28 cellular contexts compared by ENCODE assay signal in the genomic region with DNA sequence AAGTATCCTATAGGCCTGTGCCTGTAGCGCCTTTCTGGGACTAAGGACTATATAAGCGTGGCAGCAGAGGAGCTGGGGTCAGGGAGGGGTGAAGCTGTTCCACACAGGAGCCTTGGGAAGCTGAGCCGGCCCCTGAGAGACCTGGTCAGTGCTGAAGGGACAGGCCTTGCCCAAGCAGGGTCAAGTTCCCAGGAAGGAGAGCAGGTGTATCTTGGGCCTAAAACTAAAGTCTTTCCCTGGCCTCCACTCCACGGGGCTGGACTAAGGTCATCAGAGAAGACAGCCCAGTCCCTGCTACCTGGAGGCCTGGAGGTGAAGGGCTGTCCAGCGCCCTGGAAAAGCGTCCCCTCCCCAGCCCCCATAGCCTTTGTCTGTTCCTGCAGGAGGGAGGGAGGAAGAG.
"Had no signal": no experiment of that assay in that cellular context is flagged by ENCODE, and none has a peak within 500 bp of the region (broad histone marks: within the 10 kb centered on the region; RNA-seq: fewer than 3 reads in every experiment).

No MANE protein-coding gene starts in this region.

- H3K4me1 ChIP-seq: tibial artery had no signal

- H3K27ac ChIP-seq: left lung, neutrophil, ovary, right atrium auricular region, right lobe of liver, thoracic aorta, tibial artery, vagina had no signal

- H3K27me3 ChIP-seq: left lung, neutrophil, ovary, right atrium auricular region, right lobe of liver, tibial artery, vagina had no signal

- H3K4me1 Mint-ChIP-seq: immature natural killer cell; stimulated activated memory B cell treated with anti-CD40 and anti-IgM and Interleukin-4, amounts not matched to agents 10 μg/mL and 1 μg/mL and 100 μg/mL, for 72 hours had no signal

- H3K9me3 ChIP-seq: left lung, neutrophil, ovary, right atrium auricular region, right lobe of liver, thoracic aorta, tibial artery, vagina had no signal

- H3K4me3 ChIP-seq: left lung, lung, ovary, right atrium auricular region, right lobe of liver, smooth muscle cell, thoracic aorta, tibial artery, vagina had no signal

- H3K9me3 Mint-ChIP-seq: immature natural killer cell; mesothelial cell of epicardium; naive B cell; natural killer cell; stimulated activated memory B cell treated with anti-CD40 and anti-IgM and Interleukin-4, amounts not matched to agents 10 μg/mL and 1 μg/mL and 100 μg/mL, for 72 hours; stimulated activated naive CD8-positive, alpha-beta T cell treated with anti-CD3 and anti-CD28 coated beads, Interleukin-15, amount 100 ng/mL, for 72 hours; type B pancreatic cell had no signal

- H3K4me3 Mint-ChIP-seq: immature natural killer cell; mesothelial cell of epicardium; natural killer cell; stimulated activated memory B cell treated with anti-CD40 and anti-IgM and Interleukin-4, amounts not matched to agents 10 μg/mL and 1 μg/mL and 100 μg/mL, for 72 hours; stimulated activated naive CD8-positive, alpha-beta T cell treated with anti-CD3 and anti-CD28 coated beads, Interleukin-15, amount 100 ng/mL, for 72 hours; type B pancreatic cell had no signal

- H3K4me2 ChIP-seq: smooth muscle cell had no signal

- DNase-seq: hypothalamus; immature natural killer cell; kidney; left colon; left lung; mesendoderm; naive B cell; natural killer cell; ovary; right lobe of liver; stimulated activated CD4-positive, alpha-beta T cell treated with anti-CD3 and anti-CD28 coated beads, Interleukin-1b, Interleukin-23, amount 100 ng/mL, for 48 hours; stimulated activated CD4-positive, alpha-beta T cell treated with anti-CD3 and anti-CD28 coated beads, Interleukin-2, amount 100 ng/mL, for 48 hours; stimulated activated CD4-positive, alpha-beta T cell treated with anti-CD3 and anti-CD28 coated beads, Interleukin-4, amount 100 ng/mL, for 4 hours; stimulated activated CD8-positive, alpha-beta memory T cell treated with anti-CD3 and anti-CD28 coated beads, Interleukin-4, amount 100 ng/mL, for 48 hours; stimulated activated naive CD4-positive, alpha-beta T cell treated with Interleukin-2 at 50 U/mL for 16 hours; stimulated activated naive CD8-positive, alpha-beta T cell treated with anti-CD3 and anti-CD28 coated beads, Interleukin-15, amount 100 ng/mL, for 72 hours; substantia nigra; tibial artery had no signal

- H3K27me3 Mint-ChIP-seq: naive B cell; stimulated activated memory B cell treated with anti-CD40 and anti-IgM and Interleukin-4, amounts not matched to agents 10 μg/mL and 1 μg/mL and 100 μg/mL, for 72 hours; stimulated activated naive CD8-positive, alpha-beta T cell treated with anti-CD3 and anti-CD28 coated beads, Interleukin-15, amount 100 ng/mL, for 72 hours had no signal

- H3K36me3 Mint-ChIP-seq: immature natural killer cell; mesothelial cell of epicardium; naive B cell; natural killer cell; stimulated activated memory B cell treated with anti-CD40 and anti-IgM and Interleukin-4, amounts not matched to agents 10 μg/mL and 1 μg/mL and 100 μg/mL, for 72 hours; type B pancreatic cell had no signal

- H3K36me3 ChIP-seq: neutrophil, ovary, right atrium auricular region, right lobe of liver, thoracic aorta, vagina had no signal

- ATAC-seq: left colon; left lung; natural killer cell; right lobe of liver; stimulated activated memory B cell treated with anti-CD40 and anti-IgM and Interleukin-4, amounts not matched to agents 10 μg/mL and 1 μg/mL and 100 μg/mL, for 72 hours; stimulated activated naive CD8-positive, alpha-beta T cell treated with anti-CD3 and anti-CD28 coated beads, Interleukin-15, amount 100 ng/mL, for 72 hours had no signal

- H3K27ac Mint-ChIP-seq: immature natural killer cell; mesothelial cell of epicardium; natural killer cell; progenitor cell of endocrine pancreas; stimulated activated memory B cell treated with anti-CD40 and anti-IgM and Interleukin-4, amounts not matched to agents 10 μg/mL and 1 μg/mL and 100 μg/mL, for 72 hours; stimulated activated naive CD8-positive, alpha-beta T cell treated with anti-CD3 and anti-CD28 coated beads, Interleukin-15, amount 100 ng/mL, for 72 hours; type B pancreatic cell had no signal
